In the genomic region with DNA sequence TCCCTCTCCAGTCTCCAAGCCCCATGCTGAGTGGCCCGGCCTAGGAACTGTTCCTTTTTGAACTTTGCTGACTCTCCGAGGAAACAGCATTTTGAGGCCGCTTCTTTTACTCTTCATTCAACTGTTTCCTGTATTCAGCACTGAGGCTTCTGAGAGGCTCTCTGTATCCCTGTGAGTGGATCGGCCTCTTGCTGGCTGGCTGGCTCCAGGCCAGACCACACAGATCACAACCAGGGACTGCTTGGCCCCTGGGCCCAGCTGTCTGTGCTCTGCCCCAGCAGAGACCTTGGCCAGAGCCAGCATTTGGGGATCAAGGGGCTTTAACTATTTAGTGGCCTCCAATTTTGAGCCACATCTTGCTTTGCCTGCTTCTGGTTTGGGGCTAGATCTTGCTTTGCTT, we compare ENCODE assay signal across 10 cellular contexts.
DNase-seq lines count a peak whose midpoint lies in the region; ATAC-seq and TF ChIP-seq lines count a peak whose summit lies in the region.
"Had no signal": no experiment of that assay in that cellular context is flagged by ENCODE, and none has a peak within 500 bp of the region (broad histone marks: within the 10 kb centered on the region; RNA-seq: fewer than 3 reads in every experiment).

No MANE protein-coding gene starts in this region.

- H3K9me3 Mint-ChIP-seq in CD14-positive monocyte: peaks cover 0 to 13% (median 5%) of the 10 kb centered on the region in 7 donors

- TF ChIP-seq CTCF in heart right ventricle (IDR thresholded peaks at IDR 0.05) (no peak), spleen (IDR thresholded peaks at IDR 0.05 in 8 of 11, conservative IDR thresholded peaks at IDR 0.05 in 3 of 11) (no peak), MM.1S (IDR thresholded peaks at IDR 0.05; ENCODE audit: low read length) (no peak), CD14-positive monocyte (IDR thresholded peaks at IDR 0.05) (no peak)

- H3K79me2 ChIP-seq in MM.1S (ENCODE audit: low read length): no peaks in the 10 kb centered on the region

- no peak overlapping the region for H3K4me3 Mint-ChIP-seq in CD14-positive monocyte

- no peaks in the 10 kb centered on the region for H3K4me1 Mint-ChIP-seq in CD14-positive monocyte

- H4K20me1 ChIP-seq in MM.1S (ENCODE audit: insufficient read depth, low read length): no peaks in the 10 kb centered on the region

- intact Hi-C loops in heart right ventricle (cut with DNase I) (loop anchor here in 1 of 10 donors (10.0 kb wide), 1 partner anchor 64 kb away; no protein-coding TSS in a partner anchor), spleen (cut with DNase I; ENCODE audit: low total_unique reads) (no loop called here), CD14-positive monocyte (cut with micrococcal nuclease) (no loop called here)

- no peaks in the 10 kb centered on the region for H3K36me3 Mint-ChIP-seq in CD14-positive monocyte

- DNase-seq in NCI-H748 (lab: John Stamatoyannopoulos, UW; ENCODE audit: unreplicated experiment) (peak; percentile 28), NCI-H748 treated with DMSO at 0.1 percent for 48 hours (lab: John Stamatoyannopoulos, UW) (no peak), SJCRH30 (peak; percentile 96 to 98), heart right ventricle (peak; percentile 21 to 46), spleen (no peak), MM.1S (no peak), CD14-positive monocyte (ENCODE audit: low spot score) (no peak)
- DNase-seq: activated CD8-positive, alpha-beta memory T cell treated with anti-CD3 and anti-CD28 coated beads, Interleukin-2, amount 50 U/mL, for 48 hours had no signal

- TF ChIP-seq POLR2A in spleen (IDR thresholded peaks at IDR 0.05): no peak

- no peaks in the 10 kb centered on the region for H3F3A ChIP-seq in MM.1S (ENCODE audit: insufficient read depth, low read length)

- no peaks in the 10 kb centered on the region for H3K9me2 ChIP-seq in MM.1S (replicated peaks; ENCODE audit: insufficient read depth, low read length)

- H3K9ac ChIP-seq in MM.1S (ENCODE audit: low read length): no peak overlapping the region

- no peak overlapping the region for H3K4me2 ChIP-seq in MM.1S (ENCODE audit: low read depth, low read length)

- no peak overlapping the region for H3K27ac Mint-ChIP-seq in CD14-positive monocyte

- no peak overlapping the region for H2AFZ ChIP-seq in MM.1S (ENCODE audit: low read length)

- H3K36me3 ChIP-seq in SJCRH30 (no peaks in the 10 kb centered on the region), heart right ventricle (no peaks in the 10 kb centered on the region), spleen (no peaks in the 10 kb centered on the region), MM.1S (replicated peaks; ENCODE audit: insufficient read depth, low read length) (no peaks in the 10 kb centered on the region)

- H3K9me3 ChIP-seq in SJCRH30 (replicated peaks) (no peaks in the 10 kb centered on the region), heart right ventricle (peaks cover 0 to 15% (median 0%) of the 10 kb centered on the region in 11 donors), spleen (peaks cover 0 to 13% (median 7%) of the 10 kb centered on the region in 8 donors), MM.1S (replicated peaks; ENCODE audit: insufficient read depth, low read length) (no peaks in the 10 kb centered on the region)

- H3K27me3 Mint-ChIP-seq in CD14-positive monocyte (ENCODE audit: low read depth in 3 of 3): peaks cover 2 to 6% (median 3%) of the 10 kb centered on the region in 3 donors

- peak overlapping the region; percentile 60 for H3K27ac ChIP-seq in SJCRH30
- H3K27ac ChIP-seq in heart right ventricle: no peak overlapping the region
- H3K27ac ChIP-seq in spleen: peak overlapping the region in 6 of 8 donors; percentile 13 to 54 (median 17)
- no peak overlapping the region for H3K27ac ChIP-seq in MM.1S (ENCODE audit: low read length)

- ATAC-seq in heart right ventricle (peak; percentile 37 to 76 (median 68)), GM19467 (IDR thresholded peaks at IDR 0.05; ENCODE audit: unreplicated experiment) (no peak)
- ATAC-seq: HCT116 had no signal

- H3K4me3 ChIP-seq in SJCRH30: peak overlapping the region; percentile 33
- H3K4me3 ChIP-seq in heart right ventricle: no peak overlapping the region
- no peak overlapping the region for H3K4me3 ChIP-seq in spleen
- H3K4me3 ChIP-seq in MM.1S (ENCODE audit: low read length): no peak overlapping the region

- whole genome bisulfite sequencing in heart right ventricle, 2 donors: 25 to 35% methylated on average over 4 of the region's 4 CpGs
- 7 to 15% (median 10%) methylated on average over 4 of the region's 4 CpGs for WGBS in spleen, 5 donors

- H3K4me1 ChIP-seq in SJCRH30 (peaks cover 26% of the 10 kb centered on the region), heart right ventricle (peaks cover 0 to 10% (median 3%) of the 10 kb centered on the region in 9 donors), spleen (peaks cover 0 to 9% (median 0%) of the 10 kb centered on the region in 6 donors), MM.1S (ENCODE audit: low read length) (peaks cover 8% of the 10 kb centered on the region)

- H3K27me3 ChIP-seq in SJCRH30 (no peaks in the 10 kb centered on the region), heart right ventricle (no peaks in the 10 kb centered on the region), spleen (replicated peaks in 1 of 7) (no peaks in the 10 kb centered on the region), MM.1S (replicated peaks; ENCODE audit: insufficient read depth, low read length) (no peaks in the 10 kb centered on the region)

Comparison
In these comparisons a context has a peak if more than half of its experiments do, and no peak if none do; other contexts are left out.
1. DNase-seq: peak in NCI-H748 (single experiment), SJCRH30 (2 of 2) and heart right ventricle (2 of 2); none in NCI-H748 treated with DMSO at 0.1 percent for 48 hours (single experiment), spleen (single experiment), MM.1S (single experiment) and CD14-positive monocyte (single experiment).
2. H3K27ac ChIP-seq: peak in SJCRH30 (single experiment) and spleen (6 of 8); none in heart right ventricle (0 of 10) and MM.1S (single experiment).